1 cellular context compared by ENCODE assay signal in genomic region chr9:5459289-5459829, GRCh38.
TF ChIP-seq lines count a peak whose summit lies in the region.

No MANE protein-coding gene starts in this region.

TF ChIP-seq in GM23338, 12 proteins besides CTCF, POLR2A, EP300 and RAD21:
- TF ChIP-seq JUNB (IDR thresholded peaks at IDR 0.05; ENCODE audit: unreplicated experiment): no peak
- TF ChIP-seq ZNF462 (CRISPR knock-in tag; IDR thresholded peaks at IDR 0.05): 0 out of 2 replicates have a peak, but pooled peaks have one; percentile 20
TF ChIP-seq in GM23338: peak in this region for 1.
